Comparison of ENCODE assay signal across 1 cellular context in genomic region chr14:24114536-24115450, GRCh38.
TF ChIP-seq lines count a peak whose summit lies in the region.

Gene DCAF11, plus strand, starts transcription at chr14:24114777. Its CDS starts 818 bp downstream, at chr14:24115595.
Gene NRL, minus strand, starts transcription at chr14:24114949. Its CDS starts 32,101 bp downstream, at chr14:24082848.

TF ChIP-seq in K562, 482 proteins besides CTCF, POLR2A, EP300 and RAD21 (continued from another document and continues in another):
- TF ChIP-seq TEAD4 (IDR thresholded peaks at IDR 0.05; ENCODE audit: low read length) (0 out of 2 replicates have a peak, but pooled peaks have one; percentile 5), TEAD4 (CRISPR knock-in tag; IDR thresholded peaks at IDR 0.05; ENCODE audit: borderline replicate concordance) (no peak), NONO (IDR thresholded peaks at IDR 0.05; ENCODE audit: low read depth in 2 of 2, low read length in 1 of 2) (no peak), HES1 (IDR thresholded peaks at IDR 0.05; ENCODE audit: low read depth) (peak; percentile 5; the same call in 1 of the 2 replicates), CBFA2T2 (conservative IDR thresholded peaks at IDR 0.05) (peak; percentile 50; the same call in 1 of the 2 replicates), TAF9B (IDR thresholded peaks at IDR 0.05; ENCODE audit: partially characterized antibody) (peak; percentile 5), SAFB (IDR thresholded peaks at IDR 0.05; ENCODE audit: borderline replicate concordance, low read depth, low read length) (peak; percentile 91), VEZF1 (CRISPR knock-in tag; IDR thresholded peaks at IDR 0.05) (peak; percentile 92), HDAC1 (IDR thresholded peaks at IDR 0.05) (peak in 1 of 2 experiments; percentile 98; a peak in 2 of 4 replicates), NKRF (IDR thresholded peaks at IDR 0.05; ENCODE audit: borderline replicate concordance) (peak; percentile 97), TOE1 (IDR thresholded peaks at IDR 0.05; ENCODE audit: borderline replicate concordance) (peak; percentile 77), TOE1 (CRISPR knock-in tag; IDR thresholded peaks at IDR 0.05; ENCODE audit: borderline replicate concordance, low read depth) (no peak), CTBP1 (IDR thresholded peaks at IDR 0.05; ENCODE audit: borderline replicate concordance) (peak; percentile 54; the same call in 1 of the 2 replicates), RAD51 (IDR thresholded peaks at IDR 0.05; ENCODE audit: borderline replicate concordance, low read depth) (peak; percentile 91), SP1 (CRISPR knock-in tag; IDR thresholded peaks at IDR 0.05) (peak; percentile 99), KHSRP (IDR thresholded peaks at IDR 0.05) (0 out of 2 replicates have a peak, but pooled peaks have one; percentile 29), ZNF324 (CRISPR knock-in tag; IDR thresholded peaks at IDR 0.05) (no peak), YY1 (IDR thresholded peaks at IDR 0.05; ENCODE audit: borderline replicate concordance in 1 of 3, control insufficient read depth in 1 of 3, extremely low read depth in 1 of 3, insufficient read depth in 3 of 3, insufficient read length in 1 of 3, insufficient replicate concordance in 2 of 3, low read depth in 1 of 3, low read length in 2 of 3) (peak in 1 of 3 experiments; percentile 72), KAT7 (CRISPR knock-in tag; IDR thresholded peaks at IDR 0.05; ENCODE audit: borderline replicate concordance) (peak; percentile 14; the same call in 1 of the 2 replicates), TFE3 (CRISPR knock-in tag; IDR thresholded peaks at IDR 0.05) (peak; percentile 34; the same call in 1 of the 2 replicates), PRDM10 (IDR thresholded peaks at IDR 0.05; ENCODE audit: partially characterized antibody) (peak; percentile 67), ZNF354B (CRISPR knock-in tag; IDR thresholded peaks at IDR 0.05) (no peak), NFE2L1 (tag; IDR thresholded peaks at IDR 0.05; ENCODE audit: borderline replicate concordance, low read depth) (no peak), GABPB1 (CRISPR knock-in tag; IDR thresholded peaks at IDR 0.05) (peak; percentile 70), NEUROD1 (IDR thresholded peaks at IDR 0.05; ENCODE audit: borderline replicate concordance, low read depth, low read length, partially characterized antibody) (peak; percentile 94), ARNT (IDR thresholded peaks at IDR 0.05) (0 out of 4 replicates have a peak, but pooled peaks of 1 of the 2 experiments have one; percentile 10), HDGF (IDR thresholded peaks at IDR 0.05) (no peak), MXD1 (CRISPR knock-in tag; IDR thresholded peaks at IDR 0.05; ENCODE audit: borderline replicate concordance, poor library complexity, severe bottlenecking) (peak; percentile 80), MGA (IDR thresholded peaks at IDR 0.05) (peak; percentile 92), KLF13 (tag; IDR thresholded peaks at IDR 0.05; ENCODE audit: borderline replicate concordance, low read depth) (peak; percentile 91), CCNT2 (IDR thresholded peaks at IDR 0.05; ENCODE audit: borderline replicate concordance, extremely low read depth, insufficient read length, low read depth, low read length) (peak; percentile 52)
